In the genomic region with DNA sequence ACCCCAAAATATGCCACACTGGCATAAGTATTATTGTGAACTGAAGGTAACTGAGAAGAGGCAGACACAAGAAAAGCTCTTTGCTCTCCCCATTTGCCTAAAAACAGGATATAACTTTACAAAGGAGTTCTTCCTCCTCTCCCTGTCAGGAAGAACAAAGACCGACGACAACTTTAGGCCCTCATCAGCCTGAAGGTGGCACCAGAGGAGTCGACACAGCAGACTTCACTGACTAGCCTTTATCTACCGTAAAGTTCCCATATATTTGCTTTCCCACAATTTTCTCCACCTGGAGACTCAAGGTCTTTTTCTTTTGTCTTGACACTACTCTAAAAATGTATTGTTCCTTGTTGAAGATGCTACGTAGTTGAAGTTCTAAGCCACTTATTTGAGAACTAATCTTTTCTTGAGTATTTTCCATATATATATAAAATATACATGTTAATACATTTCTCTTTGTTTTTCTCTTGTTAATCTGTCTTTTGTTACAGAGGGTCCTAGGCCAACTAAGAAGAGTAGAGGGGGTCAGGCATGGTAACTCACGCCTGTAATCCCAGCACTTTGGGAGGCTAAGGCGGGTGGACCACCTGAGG, we compare ENCODE assay signal across 8 cellular contexts. TPM values are rescaled to one million over a fixed set of nuclear protein-coding genes. Genes with fewer than 3 reads are reported as not detected.
A peak's percentile ranks its signal among the peaks of the same experiment; 100 is the strongest.
DNase-seq lines count a peak whose midpoint lies in the region; ATAC-seq and TF ChIP-seq lines count a peak whose summit lies in the region.

No MANE protein-coding gene starts in this region.

- peak; percentile 54 for DNase-seq in G401 (ENCODE audit: low spot score)
- peak; percentile 81 for DNase-seq in activated CD4-positive, alpha-beta T cell treated with anti-CD3 and anti-CD28 coated beads, Interleukin-2, amount 10 ng/mL, durations not matched to agents 24 days and 14 days
- DNase-seq in glomerular visceral epithelial cell (ENCODE audit: extremely low spot score), result peak; percentile 33
- no peak for DNase-seq in osteocyte (ENCODE audit: extremely low spot score, unreplicated experiment)
- no peak for DNase-seq in NCI-H1048 (lab: John Stamatoyannopoulos, UW)

- H3K9ac ChIP-seq in Loucy (ENCODE audit: low read depth, low read length, poor library complexity, severe bottlenecking), result no peak overlapping the region

- peak overlapping the region; percentile 86 for H2AFZ ChIP-seq in Loucy (ENCODE audit: low read length)

- H3K4me3 ChIP-seq in Loucy (ENCODE audit: low read length, poor library complexity, severe bottlenecking), result no peak overlapping the region

- no peaks in the 10 kb centered on the region for H3F3A ChIP-seq in Loucy (ENCODE audit: low read depth)

- no peak overlapping the region for H3K27ac ChIP-seq in 22Rv1

- H3K27ac Mint-ChIP-seq in activated CD4-positive, alpha-beta T cell treated with anti-CD3 and anti-CD28 coated beads, Interleukin-2, amount 10 ng/mL, durations not matched to agents 24 days and 14 days, result no peak overlapping the region
- H3K27ac Mint-ChIP-seq in osteocyte (ENCODE audit: unreplicated experiment), result no peak overlapping the region

- in situ Hi-C loops in G401 (cut with HindIII; ENCODE audit: low sequenced_read_pairs), result no loop called here

- H3K36me3 ChIP-seq in Loucy (ENCODE audit: insufficient read depth, low read length), result no peaks in the 10 kb centered on the region

- H3K4me2 ChIP-seq in Loucy (ENCODE audit: low read depth, low read length, poor library complexity, severe bottlenecking), result peak overlapping the region; percentile 21

- no peaks in the 10 kb centered on the region for H3K9me3 ChIP-seq in Loucy (ENCODE audit: insufficient read depth, low read depth, low read length)

- H3K9me3 Mint-ChIP-seq in activated CD4-positive, alpha-beta T cell treated with anti-CD3 and anti-CD28 coated beads, Interleukin-2, amount 10 ng/mL, durations not matched to agents 24 days and 14 days, result no peaks in the 10 kb centered on the region
- no peaks in the 10 kb centered on the region for H3K9me3 Mint-ChIP-seq in osteocyte (ENCODE audit: unreplicated experiment)

- H4K20me1 ChIP-seq in Loucy (ENCODE audit: insufficient read depth, low read length, poor library complexity, severe bottlenecking), result no peaks in the 10 kb centered on the region

- peaks cover 2% of the 10 kb centered on the region for H3K36me3 Mint-ChIP-seq in activated CD4-positive, alpha-beta T cell treated with anti-CD3 and anti-CD28 coated beads, Interleukin-2, amount 10 ng/mL, durations not matched to agents 24 days and 14 days (ENCODE audit: low read depth)
- no peaks in the 10 kb centered on the region for H3K36me3 Mint-ChIP-seq in osteocyte (ENCODE audit: unreplicated experiment)

- H3K4me3 Mint-ChIP-seq in activated CD4-positive, alpha-beta T cell treated with anti-CD3 and anti-CD28 coated beads, Interleukin-2, amount 10 ng/mL, durations not matched to agents 24 days and 14 days, result no peak overlapping the region
- H3K4me3 Mint-ChIP-seq in osteocyte (ENCODE audit: unreplicated experiment), result no peak overlapping the region

- H3K9me2 ChIP-seq in Loucy (replicated peaks; ENCODE audit: low read depth, low read length), result no peaks in the 10 kb centered on the region

- no peak for ATAC-seq in GM19455 (IDR thresholded peaks at IDR 0.05; ENCODE audit: unreplicated experiment)

- peak; percentile 80 for TF ChIP-seq CTCF in 22Rv1 (IDR thresholded peaks at IDR 0.05)
- peak; percentile 81 for TF ChIP-seq CTCF in Loucy (conservative IDR thresholded peaks at IDR 0.05; ENCODE audit: low read length)
- TF ChIP-seq CTCF in osteocyte (IDR thresholded peaks at IDR 0.05), result peak; percentile 64

- peaks cover 4% of the 10 kb centered on the region for H3K4me1 ChIP-seq in Loucy (ENCODE audit: insufficient read depth, low read length, poor library complexity, severe bottlenecking)

- intact Hi-C loops in activated CD4-positive, alpha-beta T cell treated with anti-CD3 and anti-CD28 coated beads, Interleukin-2, amount 10 ng/mL, durations not matched to agents 24 days and 14 days (cut with micrococcal nuclease), result loop anchor here (1.0 to 5.0 kb wide), 2 partner anchors 80 to 174 kb away; a partner anchor contains a TSS

- peaks cover 20% of the 10 kb centered on the region for H3K27me3 Mint-ChIP-seq in activated CD4-positive, alpha-beta T cell treated with anti-CD3 and anti-CD28 coated beads, Interleukin-2, amount 10 ng/mL, durations not matched to agents 24 days and 14 days
- H3K27me3 Mint-ChIP-seq in osteocyte (ENCODE audit: unreplicated experiment), result peaks cover 33% of the 10 kb centered on the region

- H3K79me2 ChIP-seq in Loucy (ENCODE audit: insufficient read depth, low read length), result no peaks in the 10 kb centered on the region

- peaks cover 15% of the 10 kb centered on the region for H3K4me1 Mint-ChIP-seq in activated CD4-positive, alpha-beta T cell treated with anti-CD3 and anti-CD28 coated beads, Interleukin-2, amount 10 ng/mL, durations not matched to agents 24 days and 14 days
- H3K4me1 Mint-ChIP-seq in osteocyte (ENCODE audit: unreplicated experiment), result no peaks in the 10 kb centered on the region

- no peaks in the 10 kb centered on the region for H3K27me3 ChIP-seq in Loucy (ENCODE audit: insufficient read depth, low read length, poor library complexity, severe bottlenecking)

RNA-seq across cellular contexts. Expression of a gene that starts 16.2 kb away (rescaled TPM):
- not detected in 2 replicates for total RNA-seq in G401 (2014; rRNA removed; shearing (Covaris generic))
- total RNA-seq in activated CD4-positive, alpha-beta T cell treated with anti-CD3 and anti-CD28 coated beads, Interleukin-2, amount 10 ng/mL, durations not matched to agents 24 days and 14 days, result 2.7 and 2.9 TPM in 2 replicates
- not detected in 2 replicates for total RNA-seq in osteocyte

RNA-seq across cellular contexts. Expression of a gene that starts 55.2 kb away (rescaled TPM):
- 21.5 and 29.1 TPM in 2 replicates for total RNA-seq in G401 (2014; rRNA removed; shearing (Covaris generic))
- total RNA-seq in activated CD4-positive, alpha-beta T cell treated with anti-CD3 and anti-CD28 coated beads, Interleukin-2, amount 10 ng/mL, durations not matched to agents 24 days and 14 days, result 40.5 and 43.1 TPM in 2 replicates
- 12.8 and 15.1 TPM in 2 replicates for total RNA-seq in osteocyte

Comparison
In these comparisons a context has a peak if more than half of its experiments do, and no peak if none do; other contexts are left out.
1. DNase-seq: peak in G401 (single experiment), activated CD4-positive, alpha-beta T cell treated with anti-CD3 and anti-CD28 coated beads, Interleukin-2, amount 10 ng/mL, durations not matched to agents 24 days and 14 days (single experiment) and glomerular visceral epithelial cell (single experiment); none in osteocyte (single experiment) and NCI-H1048 (single experiment).
2. Peak in every context shown above with its lines, with median percentiles within 50 percentile points of each other: CTCF ChIP-seq.